Comparison of ENCODE assay signal across 15 cellular contexts in genomic region chr22:33985506-33985905, GRCh38.
"Had no signal": no experiment of that assay in that cellular context is flagged by ENCODE, and none has a peak within 500 bp of the region (broad histone marks: within the 10 kb centered on the region; RNA-seq: fewer than 3 reads in every experiment).

No MANE protein-coding gene starts in this region.

- H3K4me3 ChIP-seq: K562 had no signal

- FAIRE-seq: K562 had no signal

- H3K9ac ChIP-seq: KMS-11 had no signal

- DNase-seq: MV-4-11, NCI-H1048, NCI-H1105, NCI-H1417, NCI-H1436 treated with DMSO at 0.1 percent for 48 hours, NCI-H187 treated with DMSO at 0.1 percent for 48 hours, NCI-H2029 treated with DMSO at 0.1 percent for 48 hours, NCI-H345, NCI-H446 treated with DMSO at 0.1 percent for 48 hours, NCI-H510A treated with DMSO at 0.1 percent for 48 hours, PC-3, SHP77 had no signal

- H3K4me2 ChIP-seq: KMS-11 had no signal

- H3K27ac ChIP-seq: KMS-11, RWPE1 had no signal
